In the genomic region with DNA sequence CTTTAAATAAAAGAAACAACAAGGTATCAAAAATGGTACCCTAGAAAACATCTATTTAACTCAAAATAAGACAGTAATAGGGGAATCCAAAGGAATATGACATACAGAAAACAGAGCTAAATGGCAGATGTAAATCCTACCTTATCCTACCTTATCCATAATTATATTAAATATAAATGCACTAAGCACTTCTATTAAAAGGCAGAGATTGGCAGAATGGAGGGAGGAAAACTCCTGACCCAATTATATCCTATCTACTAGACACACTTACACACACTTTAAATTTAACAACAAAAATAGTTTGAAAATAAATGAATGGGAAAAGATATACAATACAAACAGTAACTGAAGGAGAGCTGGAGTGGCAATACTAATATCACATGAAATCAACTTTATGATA, we compare ENCODE assay signal across 7 cellular contexts.
"Had no signal": no experiment of that assay in that cellular context is flagged by ENCODE, and none has a peak within 500 bp of the region (broad histone marks: within the 10 kb centered on the region; RNA-seq: fewer than 3 reads in every experiment).

No MANE protein-coding gene starts in this region.

- H3K27me3 Mint-ChIP-seq: IgD-negative memory B cell had no signal

- H3K27ac Mint-ChIP-seq: GM23338, H9, HFFc6, IgD-negative memory B cell had no signal

- ATAC-seq: GM23338, HepG2 had no signal

- DNase-seq: H9, HCEC 1CT, HFFc6, KG1 had no signal

- H3K4me3 Mint-ChIP-seq: GM23338, H9, HFFc6, IgD-negative memory B cell had no signal

- H3K4me3 ChIP-seq: GM23338 had no signal

- H3K4me1 Mint-ChIP-seq: GM23338 had no signal
